1 cellular context compared by ENCODE assay signal in the genomic region with DNA sequence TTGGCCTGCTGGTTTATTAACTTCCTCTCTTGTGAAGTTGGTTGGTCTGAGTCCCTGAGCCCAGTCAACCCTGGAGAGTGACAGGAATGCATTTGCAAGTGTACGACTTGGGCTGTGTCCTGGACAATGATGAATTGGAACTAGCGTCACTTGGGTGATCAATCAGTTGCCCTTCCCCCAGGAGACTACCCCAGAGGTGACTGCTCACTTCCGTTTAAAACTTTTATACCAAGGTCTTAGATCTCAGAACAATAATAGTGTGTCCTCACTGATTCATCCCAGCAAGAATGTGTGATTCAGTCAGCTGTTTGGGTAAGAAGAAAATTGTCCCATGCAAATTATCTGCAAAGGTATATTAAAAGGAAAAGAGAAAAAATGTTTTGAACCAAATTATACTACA.
TF ChIP-seq lines count a peak whose summit lies in the region.

No MANE protein-coding gene starts in this region.

TF ChIP-seq in HepG2, 621 proteins besides CTCF, POLR2A, EP300 and RAD21 (continued from another document):
- TF ChIP-seq, protein P1, sequence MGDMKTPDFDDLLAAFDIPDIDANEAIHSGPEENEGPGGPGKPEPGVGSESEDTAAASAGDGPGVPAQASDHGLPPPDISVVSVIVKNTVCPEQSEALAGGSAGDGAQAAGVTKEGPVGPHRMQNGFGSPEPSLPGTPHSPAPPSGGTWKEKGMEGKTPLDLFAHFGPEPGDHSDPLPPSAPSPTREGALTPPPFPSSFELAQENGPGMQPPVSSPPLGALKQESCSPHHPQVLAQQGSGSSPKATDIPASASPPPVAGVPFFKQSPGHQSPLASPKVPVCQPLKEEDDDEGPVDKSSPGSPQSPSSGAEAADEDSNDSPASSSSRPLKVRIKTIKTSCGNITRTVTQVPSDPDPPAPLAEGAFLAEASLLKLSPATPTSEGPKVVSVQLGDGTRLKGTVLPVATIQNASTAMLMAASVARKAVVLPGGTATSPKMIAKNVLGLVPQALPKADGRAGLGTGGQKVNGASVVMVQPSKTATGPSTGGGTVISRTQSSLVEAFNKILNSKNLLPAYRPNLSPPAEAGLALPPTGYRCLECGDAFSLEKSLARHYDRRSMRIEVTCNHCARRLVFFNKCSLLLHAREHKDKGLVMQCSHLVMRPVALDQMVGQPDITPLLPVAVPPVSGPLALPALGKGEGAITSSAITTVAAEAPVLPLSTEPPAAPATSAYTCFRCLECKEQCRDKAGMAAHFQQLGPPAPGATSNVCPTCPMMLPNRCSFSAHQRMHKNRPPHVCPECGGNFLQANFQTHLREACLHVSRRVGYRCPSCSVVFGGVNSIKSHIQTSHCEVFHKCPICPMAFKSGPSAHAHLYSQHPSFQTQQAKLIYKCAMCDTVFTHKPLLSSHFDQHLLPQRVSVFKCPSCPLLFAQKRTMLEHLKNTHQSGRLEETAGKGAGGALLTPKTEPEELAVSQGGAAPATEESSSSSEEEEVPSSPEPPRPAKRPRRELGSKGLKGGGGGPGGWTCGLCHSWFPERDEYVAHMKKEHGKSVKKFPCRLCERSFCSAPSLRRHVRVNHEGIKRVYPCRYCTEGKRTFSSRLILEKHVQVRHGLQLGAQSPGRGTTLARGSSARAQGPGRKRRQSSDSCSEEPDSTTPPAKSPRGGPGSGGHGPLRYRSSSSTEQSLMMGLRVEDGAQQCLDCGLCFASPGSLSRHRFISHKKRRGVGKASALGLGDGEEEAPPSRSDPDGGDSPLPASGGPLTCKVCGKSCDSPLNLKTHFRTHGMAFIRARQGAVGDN (CRISPR knock-in tag; IDR thresholded peaks at IDR 0.05), result no peak
- TF ChIP-seq TAF15 (IDR thresholded peaks at IDR 0.05; ENCODE audit: low read depth, low read length, poor library complexity, severe bottlenecking) (no peak), MEF2D (CRISPR knock-in tag; IDR thresholded peaks at IDR 0.05) (no peak), HMG20A (CRISPR knock-in tag; IDR thresholded peaks at IDR 0.05; ENCODE audit: borderline replicate concordance) (no peak), HMGA1 (CRISPR knock-in tag; conservative IDR thresholded peaks at IDR 0.05) (no peak)
